Comparison of ENCODE assay signal across 8 cellular contexts in genomic region chr6:146028250-146028789, GRCh38.
DNase-seq lines count a peak whose midpoint lies in the region; ATAC-seq and TF ChIP-seq lines count a peak whose summit lies in the region.

No MANE protein-coding gene starts in this region.

- H3K27ac ChIP-seq in coronary artery = no peak overlapping the region

- H3K4me3 ChIP-seq in coronary artery = peak overlapping the region; percentile 55

- DNase-seq in coronary artery (ENCODE audit: low spot score) = no peak
- peak; percentile 90 for DNase-seq in left kidney (ENCODE audit: low read depth, low spot score)
- DNase-seq in stimulated activated CD8-positive, alpha-beta memory T cell treated with anti-CD3 and anti-CD28 coated beads, Interleukin-2, amount 100 ng/mL, for 48 hours (ENCODE audit: low read depth in 2 of 2) = peak; percentile 24 to 30
- DNase-seq in NCI-H1930 (lab: John Stamatoyannopoulos, UW) = no peak
- DNase-seq in NCI-H1694 treated with DMSO at 0.1 percent for 48 hours (lab: John Stamatoyannopoulos, UW) = no peak

- peak; percentile 60 for ATAC-seq in GM18505 (IDR thresholded peaks at IDR 0.05; ENCODE audit: unreplicated experiment)
- peak; percentile 61 for ATAC-seq in HG02938 (IDR thresholded peaks at IDR 0.05; ENCODE audit: unreplicated experiment)
- ATAC-seq in SK-N-SH treated with all-trans-retinoic acid at 6 μM for 48 hours = peak; percentile 100

- TF ChIP-seq CTCF in coronary artery (IDR thresholded peaks at IDR 0.05) = no peak

- no peak for TF ChIP-seq POLR2A in GM18505 (IDR thresholded peaks at IDR 0.05; ENCODE audit: borderline replicate concordance, extremely low read depth, insufficient read depth, insufficient read length)

TF ChIP-seq in SK-N-SH treated with all-trans-retinoic acid at 6 μM for 48 hours, 23 proteins besides CTCF, POLR2A, EP300 and RAD21:
- TF ChIP-seq SNAI2 (CRISPR knock-in tag; IDR thresholded peaks at IDR 0.05) (0 out of 2 replicates have a peak, but pooled peaks have one; percentile 41), OSR1 (CRISPR knock-in tag; IDR thresholded peaks at IDR 0.05) (no peak), ZNF8 (CRISPR knock-in tag; IDR thresholded peaks at IDR 0.05) (no peak), RARB (CRISPR knock-in tag; IDR thresholded peaks at IDR 0.05) (0 out of 2 replicates have a peak, but pooled peaks have one; percentile 38), GLIS3 (CRISPR knock-in tag; IDR thresholded peaks at IDR 0.05) (no peak), ARNTL (CRISPR knock-in tag; IDR thresholded peaks at IDR 0.05; ENCODE audit: borderline replicate concordance, low read depth) (no peak), ZFP3 (CRISPR knock-in tag; IDR thresholded peaks at IDR 0.05) (0 out of 2 replicates have a peak, but pooled peaks have one; percentile 58), CSDC2 (CRISPR knock-in tag; IDR thresholded peaks at IDR 0.05) (peak; percentile 79; the same call in 1 of the 2 replicates)

Comparison
In these comparisons a context has a peak if more than half of its experiments do, and no peak if none do; other contexts are left out.
1. DNase-seq: peak in left kidney (single experiment) and stimulated activated CD8-positive, alpha-beta memory T cell treated with anti-CD3 and anti-CD28 coated beads, Interleukin-2, amount 100 ng/mL, for 48 hours (2 of 2); none in coronary artery (single experiment), NCI-H1930 (0 of 2) and NCI-H1694 treated with DMSO at 0.1 percent for 48 hours (single experiment).
2. Peak in every context shown above with its lines, with median percentiles within 50 percentile points of each other: ATAC-seq.